In genomic region chr2:60560734-60561649, GRCh38 we compare ENCODE assay signal across 9 cellular contexts. TPM values are rescaled to one million over a fixed set of nuclear protein-coding genes. Genes with fewer than 3 reads are reported as not detected.
DNase-seq lines count a peak whose midpoint lies in the region; ATAC-seq and TF ChIP-seq lines count a peak whose summit lies in the region.
"Had no signal": no experiment of that assay in that cellular context is flagged by ENCODE, and none has a peak within 500 bp of the region (broad histone marks: within the 10 kb centered on the region; RNA-seq: fewer than 3 reads in every experiment).

No MANE protein-coding gene starts in this region.

- TF ChIP-seq EP300 in upper lobe of left lung (IDR thresholded peaks at IDR 0.05): no peak

- H3K9me3 ChIP-seq in Caco-2: no peaks in the 10 kb centered on the region
- peaks cover 3% of the 10 kb centered on the region for H3K9me3 ChIP-seq in T-helper 17 cell (ENCODE audit: control insufficient read depth, low read length, poor library complexity, severe bottlenecking)
- no peaks in the 10 kb centered on the region for H3K9me3 ChIP-seq in hepatocyte (ENCODE audit: low read depth)
- H3K9me3 ChIP-seq in upper lobe of left lung: no peaks in the 10 kb centered on the region
- H3K9me3 ChIP-seq: SJSA1 had no signal

- H3K9me3 Mint-ChIP-seq in Caco-2 (ENCODE audit: unreplicated experiment): no peaks in the 10 kb centered on the region

- H3K36me3 Mint-ChIP-seq in Caco-2 (ENCODE audit: insufficient read depth, unreplicated experiment) (no peaks in the 10 kb centered on the region), T-helper 17 cell (ENCODE audit: low read depth) (no peaks in the 10 kb centered on the region)

- H3K27me3 Mint-ChIP-seq in Caco-2 (ENCODE audit: insufficient read depth, unreplicated experiment): peaks cover 34% of the 10 kb centered on the region
- H3K27me3 Mint-ChIP-seq in T-helper 17 cell: peaks cover 69% of the 10 kb centered on the region

- H3K27me3 ChIP-seq in Caco-2 (replicated peaks; ENCODE audit: control insufficient read depth, insufficient read depth, low read length): no peaks in the 10 kb centered on the region
- peaks cover 8% of the 10 kb centered on the region for H3K27me3 ChIP-seq in hepatocyte
- H3K27me3 ChIP-seq in upper lobe of left lung: peaks cover 0 to 7% (median 2%) of the 10 kb centered on the region in 4 donors

- CTCF ChIA-PET in Caco-2 (lab: Charles Lee): interaction anchor here (0.6 to 2.6 kb wide), 6 partner anchors 9 to 224 kb away, joined by 3 to 50 read pairs (median 3); no protein-coding TSS in a partner anchor

- H3K4me3 ChIP-seq in Caco-2 (ENCODE audit: low read depth, low read length) (no peak overlapping the region), hepatocyte (no peak overlapping the region), upper lobe of left lung (no peak overlapping the region)
- H3K4me3 ChIP-seq: SJSA1 had no signal

- no peak overlapping the region for H2AFZ ChIP-seq in hepatocyte

- H3K27ac Mint-ChIP-seq in Caco-2 (ENCODE audit: unreplicated experiment) (no peak overlapping the region), T-helper 17 cell (no peak overlapping the region)

- peaks cover 10% of the 10 kb centered on the region for H3K4me1 Mint-ChIP-seq in Caco-2 (ENCODE audit: low read depth, unreplicated experiment)
- H3K4me1 Mint-ChIP-seq in T-helper 17 cell: peaks cover 7% of the 10 kb centered on the region

- ATAC-seq in GM18868 (IDR thresholded peaks at IDR 0.05; ENCODE audit: unreplicated experiment): peak; percentile 49
- peak; percentile 59 for ATAC-seq in HG03442 (IDR thresholded peaks at IDR 0.05; ENCODE audit: unreplicated experiment)
- ATAC-seq in T-helper 17 cell: peak; percentile 59
- peak; percentile 49 to 69 for ATAC-seq in upper lobe of left lung (ENCODE audit: low FRiP score in 2 of 2)

- TF ChIP-seq CTCF in Caco-2 (IDR thresholded peaks at IDR 0.05; ENCODE audit: insufficient read depth in 1 of 2, low read depth in 1 of 2, low read length in 1 of 2, severe bottlenecking in 1 of 2, unreplicated experiment in 1 of 2) (peak; percentile 17 to 60), hepatocyte (IDR thresholded peaks at IDR 0.05; ENCODE audit: poor library complexity) (peak; percentile 49), upper lobe of left lung (IDR thresholded peaks at IDR 0.05) (peak in 4 of 6 experiments; percentile 26 to 43 (median 32))

- no peaks in the 10 kb centered on the region for H3K36me3 ChIP-seq in Caco-2 (ENCODE audit: control insufficient read depth, insufficient read depth, low read length)
- H3K36me3 ChIP-seq in hepatocyte (replicated peaks; ENCODE audit: insufficient read depth, low read depth): no peaks in the 10 kb centered on the region
- no peaks in the 10 kb centered on the region for H3K36me3 ChIP-seq in upper lobe of left lung
- H3K36me3 ChIP-seq: SJSA1 had no signal

- no peak overlapping the region for H3K4me2 ChIP-seq in hepatocyte

- WGBS in hepatocyte (ENCODE audit: low lambda C conversion rate, missing lambda C conversion rate): 72% methylated on average over 5 of the region's 5 CpGs
- WGBS in upper lobe of left lung, 2 donors: 67 to 71% methylated on average over 5 of the region's 5 CpGs

- no peaks in the 10 kb centered on the region for H3K9me2 ChIP-seq in hepatocyte (replicated peaks; ENCODE audit: insufficient read depth)

- peak in 1 of 2 experiments; percentile 62 for DNase-seq in Caco-2
- DNase-seq in T-helper 17 cell: no peak
- peak; percentile 63 for DNase-seq in hepatocyte (ENCODE audit: low spot score)
- no peak for DNase-seq in upper lobe of left lung
- DNase-seq in activated CD4-positive, alpha-beta T cell treated with anti-CD3 and anti-CD28 coated beads for 4 hours: no peak
- DNase-seq in stimulated activated CD4-positive, alpha-beta T cell treated with anti-CD3 and anti-CD28 coated beads, Interleukin-12 subunit alpha, Interleukin-12 subunit beta, amount 100 ng/mL, for 4 hours: no peak

- H3K4me3 Mint-ChIP-seq in Caco-2 (ENCODE audit: unreplicated experiment): no peak overlapping the region
- no peak overlapping the region for H3K4me3 Mint-ChIP-seq in T-helper 17 cell

- intact Hi-C loops in Caco-2 (cut with micrococcal nuclease; ENCODE audit: unreplicated experiment): loop anchor here (1.0 kb wide), 2 partner anchors 21 to 113 kb away; no protein-coding TSS in a partner anchor

- no peak for TF ChIP-seq POLR2A in upper lobe of left lung (IDR thresholded peaks at IDR 0.05)

- H3K4me1 ChIP-seq in Caco-2 (no peaks in the 10 kb centered on the region), hepatocyte (ENCODE audit: insufficient read depth) (peaks cover 17% of the 10 kb centered on the region), upper lobe of left lung (peaks cover 0 to 15% (median 11%) of the 10 kb centered on the region in 4 donors)
- H3K4me1 ChIP-seq: SJSA1 had no signal

- H3K79me2 ChIP-seq in hepatocyte: no peaks in the 10 kb centered on the region

- no TSS peak for BruUV-seq in Caco-2 (replicated peaks; lab: Mats Ljungman, UMichigan)

- no peak overlapping the region for H3K27ac ChIP-seq in hepatocyte
- no peak overlapping the region for H3K27ac ChIP-seq in upper lobe of left lung
- H3K27ac ChIP-seq: SJSA1 had no signal

- H4K20me1 ChIP-seq in hepatocyte (ENCODE audit: insufficient read depth, poor library complexity, severe bottlenecking): no peaks in the 10 kb centered on the region

- POLR2A ChIA-PET in Caco-2 (lab: Charles Lee): no interaction called here

RNA-seq across cellular contexts. Expression of gene BCL11A, which starts 7.5 kb away (rescaled TPM):
- total RNA-seq in Caco-2 (2022): 0.21 and 0.29 TPM in 2 replicates
- total RNA-seq in T-helper 17 cell: 1 to 10 TPM; 2.5 to 9.2 TPM
- total RNA-seq in hepatocyte: 11.6 and 14.4 TPM in 2 replicates
- 18.4 and 22.6 TPM in 2 replicates for polyA plus RNA-seq in hepatocyte
- 10 to 100 TPM in 1 of 6 donors, 1 to 10 TPM in 5; 2.7 to 12.7 (median 5.4) TPM for total RNA-seq in upper lobe of left lung
